10 cellular contexts compared by ENCODE assay signal in the genomic region with DNA sequence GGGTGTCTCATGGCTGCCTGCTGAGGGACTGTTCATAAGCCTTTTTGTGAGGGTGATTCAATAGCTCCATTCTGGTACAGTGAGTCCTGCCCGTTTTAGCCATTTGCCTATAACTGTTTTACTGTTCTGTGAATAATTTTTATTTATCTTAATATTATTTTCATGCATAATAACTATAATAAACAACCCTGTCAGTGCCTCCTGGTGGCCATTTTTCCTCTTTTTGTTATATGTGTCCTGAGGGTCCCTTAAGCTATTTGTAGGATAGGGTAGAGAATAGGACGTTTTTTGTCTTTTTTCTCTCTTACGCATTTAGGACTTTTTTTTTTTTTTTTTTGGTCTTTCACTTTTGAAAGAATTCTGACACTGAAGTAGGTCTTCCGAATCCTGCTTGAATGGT. TPM values are rescaled to one million over a fixed set of nuclear protein-coding genes. Genes with fewer than 3 reads are reported as not detected.
DNase-seq lines count a peak whose midpoint lies in the region; ATAC-seq and TF ChIP-seq lines count a peak whose summit lies in the region.
"Had no signal": no experiment of that assay in that cellular context is flagged by ENCODE, and none has a peak within 500 bp of the region (broad histone marks: within the 10 kb centered on the region; RNA-seq: fewer than 3 reads in every experiment).

No MANE protein-coding gene starts in this region.

- H3K27me3 ChIP-seq in GM23338 (ENCODE audit: insufficient read depth) (peaks cover 55% of the 10 kb centered on the region), adipocyte (replicated peaks; ENCODE audit: control insufficient read depth, insufficient read depth, low read length) (peaks cover 17% of the 10 kb centered on the region), ascending aorta (peaks cover 4% of the 10 kb centered on the region)
- H3K27me3 ChIP-seq: right atrium auricular region had no signal

- ATAC-seq in GM23338, result no peak
- no peak for ATAC-seq in GM21825 (IDR thresholded peaks at IDR 0.05; ENCODE audit: unreplicated experiment)

- peaks cover 3% of the 10 kb centered on the region for H4K20me1 ChIP-seq in GM23338 (replicated peaks; ENCODE audit: insufficient read depth)

- H3K36me3 ChIP-seq in GM23338 (ENCODE audit: insufficient read depth), result no peaks in the 10 kb centered on the region
- peaks cover 7% of the 10 kb centered on the region for H3K36me3 ChIP-seq in adipocyte (ENCODE audit: control insufficient read depth, insufficient read depth, low read length, severe bottlenecking)
- H3K36me3 ChIP-seq in ascending aorta, result no peaks in the 10 kb centered on the region
- H3K36me3 ChIP-seq: right atrium auricular region had no signal

- peak overlapping the region; percentile 80 for H3K4me3 ChIP-seq in GM23338
- H3K4me3 ChIP-seq in adipocyte (ENCODE audit: low read length), result no peak overlapping the region
- no peak overlapping the region for H3K4me3 ChIP-seq in ascending aorta
- H3K4me3 ChIP-seq: right atrium auricular region had no signal

- H3K4me2 ChIP-seq in GM23338, result peak overlapping the region; percentile 99

- H3K4me1 ChIP-seq in GM23338 (ENCODE audit: insufficient read depth) (peaks cover 13% of the 10 kb centered on the region), adipocyte (ENCODE audit: control insufficient read depth, insufficient read depth, low read length) (peaks cover 5% of the 10 kb centered on the region), ascending aorta (peaks cover 0 to 10% of the 10 kb centered on the region in 2 donors)

- peaks cover 10% of the 10 kb centered on the region for H3K4me1 Mint-ChIP-seq in CD14-positive monocyte
- H3K4me1 Mint-ChIP-seq in GM23338, result peaks cover 31% of the 10 kb centered on the region

- intact Hi-C loops in CD14-positive monocyte (cut with micrococcal nuclease), result no loop called here
- intact Hi-C loops in ascending aorta (cut with DNase I), result no loop called here

- H3K9me3 ChIP-seq in adipocyte (ENCODE audit: control insufficient read depth, low read length), result no peaks in the 10 kb centered on the region
- H3K9me3 ChIP-seq in ascending aorta, result no peaks in the 10 kb centered on the region
- H3K9me3 ChIP-seq: right atrium auricular region had no signal

- H3K27ac ChIP-seq in GM23338 (ENCODE audit: low read depth) (no peak overlapping the region), ascending aorta (no peak overlapping the region)
- H3K27ac ChIP-seq: right atrium auricular region had no signal

- H3K27me3 Mint-ChIP-seq in CD14-positive monocyte (ENCODE audit: low read depth in 3 of 3) (peaks cover 37 to 49% (median 42%) of the 10 kb centered on the region in 3 donors), GM23338 (ENCODE audit: insufficient read depth, low read depth, poor library complexity) (peaks cover 32% of the 10 kb centered on the region)

- no peak overlapping the region for H3K9ac ChIP-seq in adipocyte (ENCODE audit: low read length)

- no peaks in the 10 kb centered on the region for H3K9me2 ChIP-seq in GM23338 (ENCODE audit: insufficient read depth)

- peak overlapping the region in 1 of 2 donors; percentile 83 for H3K4me3 Mint-ChIP-seq in CD14-positive monocyte
- H3K4me3 Mint-ChIP-seq in GM23338, result peak overlapping the region; percentile 87; the same call in 2 of the 3 replicates

- H3K27ac Mint-ChIP-seq in CD14-positive monocyte, result no peak overlapping the region
- no peak overlapping the region for H3K27ac Mint-ChIP-seq in GM23338

- TF ChIP-seq CTCF in CD14-positive monocyte (IDR thresholded peaks at IDR 0.05), result peak; percentile 27
- TF ChIP-seq CTCF in GM23338 (conservative IDR thresholded peaks at IDR 0.05; ENCODE audit: low read depth in 2 of 2), result peak in 1 of 2 experiments; percentile 29; a peak in 3 of 4 replicates
- TF ChIP-seq CTCF in ascending aorta (IDR thresholded peaks at IDR 0.05), result no peak

- DNase-seq in CD14-positive monocyte (ENCODE audit: low spot score) (no peak), GM23338 (ENCODE audit: low spot score) (peak; percentile 32), adipocyte (ENCODE audit: low read depth) (peak; percentile 4), iris pigment epithelial cell (ENCODE audit: low read depth) (peak; percentile 12), ascending aorta (ENCODE audit: low spot score in 2 of 2) (no peak), NCI-H345 treated with DMSO at 0.1 percent for 48 hours (lab: John Stamatoyannopoulos, UW; ENCODE audit: unreplicated experiment) (no peak)
- DNase-seq in stimulated activated CD4-positive, alpha-beta T cell treated with anti-CD3 and anti-CD28 coated beads, Interleukin-2, amount 100 ng/mL, for 48 hours, result no peak
- DNase-seq: DND-41 had no signal

- peaks cover 21 to 25% of the 10 kb centered on the region in 2 donors for H3K36me3 Mint-ChIP-seq in CD14-positive monocyte
- H3K36me3 Mint-ChIP-seq in GM23338 (ENCODE audit: low read depth), result no peaks in the 10 kb centered on the region

- H2AFZ ChIP-seq in GM23338, result no peak overlapping the region

- H3K79me2 ChIP-seq in GM23338 (replicated peaks; ENCODE audit: insufficient read depth), result no peaks in the 10 kb centered on the region

- peaks cover 0 to 11% (median 5%) of the 10 kb centered on the region in 7 donors for H3K9me3 Mint-ChIP-seq in CD14-positive monocyte
- H3K9me3 Mint-ChIP-seq in GM23338, result no peaks in the 10 kb centered on the region; the same call in 2 of the 3 replicates

- no peaks in the 10 kb centered on the region for H3F3A ChIP-seq in GM23338 (replicated peaks; ENCODE audit: low read depth)

TF ChIP-seq in GM23338, 12 proteins besides CTCF, POLR2A, EP300 and RAD21 (continues in another document):
- TF ChIP-seq EZH2 (IDR thresholded peaks at IDR 0.05; ENCODE audit: low read depth, unreplicated experiment) (no peak), CREB1 (CRISPR knock-in tag; IDR thresholded peaks at IDR 0.05; ENCODE audit: low read depth) (no peak), JUNB (IDR thresholded peaks at IDR 0.05; ENCODE audit: unreplicated experiment) (no peak)
- TF ChIP-seq, protein P1, sequence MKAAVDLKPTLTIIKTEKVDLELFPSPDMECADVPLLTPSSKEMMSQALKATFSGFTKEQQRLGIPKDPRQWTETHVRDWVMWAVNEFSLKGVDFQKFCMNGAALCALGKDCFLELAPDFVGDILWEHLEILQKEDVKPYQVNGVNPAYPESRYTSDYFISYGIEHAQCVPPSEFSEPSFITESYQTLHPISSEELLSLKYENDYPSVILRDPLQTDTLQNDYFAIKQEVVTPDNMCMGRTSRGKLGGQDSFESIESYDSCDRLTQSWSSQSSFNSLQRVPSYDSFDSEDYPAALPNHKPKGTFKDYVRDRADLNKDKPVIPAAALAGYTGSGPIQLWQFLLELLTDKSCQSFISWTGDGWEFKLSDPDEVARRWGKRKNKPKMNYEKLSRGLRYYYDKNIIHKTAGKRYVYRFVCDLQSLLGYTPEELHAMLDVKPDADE (IDR thresholded peaks at IDR 0.05), result no peak

RNA-seq across cellular contexts. Expression of gene C1QL3, which starts 2.9 kb away (rescaled TPM):
- under 1 TPM in 1 of 2 donors, not detected in 1; 0.30 TPM for polyA plus RNA-seq in CD14-positive monocyte
- 0.85 and 2.3 TPM in 2 replicates for total RNA-seq in GM23338 (2014; rRNA removed; shearing (Covaris generic))
- 0.19 and 0.34 TPM in 2 replicates for polyA plus RNA-seq in GM23338 (2016; fragmentation: Nextera tagmentation; extraction: Ambion mirVana)
- not detected for total RNA-seq in ascending aorta
- total RNA-seq: right atrium auricular region had no signal

Comparison
In these comparisons a context has a peak if more than half of its experiments do, and no peak if none do; other contexts are left out.
1. DNase-seq: peak in GM23338 (single experiment), adipocyte (single experiment) and iris pigment epithelial cell (single experiment); none in CD14-positive monocyte (single experiment), ascending aorta (0 of 2), stimulated activated CD4-positive, alpha-beta T cell treated with anti-CD3 and anti-CD28 coated beads, Interleukin-2, amount 100 ng/mL, for 48 hours (0 of 2) and NCI-H345 treated with DMSO at 0.1 percent for 48 hours (single experiment).